Comparison of ENCODE assay signal across 2 cellular contexts in the genomic region with DNA sequence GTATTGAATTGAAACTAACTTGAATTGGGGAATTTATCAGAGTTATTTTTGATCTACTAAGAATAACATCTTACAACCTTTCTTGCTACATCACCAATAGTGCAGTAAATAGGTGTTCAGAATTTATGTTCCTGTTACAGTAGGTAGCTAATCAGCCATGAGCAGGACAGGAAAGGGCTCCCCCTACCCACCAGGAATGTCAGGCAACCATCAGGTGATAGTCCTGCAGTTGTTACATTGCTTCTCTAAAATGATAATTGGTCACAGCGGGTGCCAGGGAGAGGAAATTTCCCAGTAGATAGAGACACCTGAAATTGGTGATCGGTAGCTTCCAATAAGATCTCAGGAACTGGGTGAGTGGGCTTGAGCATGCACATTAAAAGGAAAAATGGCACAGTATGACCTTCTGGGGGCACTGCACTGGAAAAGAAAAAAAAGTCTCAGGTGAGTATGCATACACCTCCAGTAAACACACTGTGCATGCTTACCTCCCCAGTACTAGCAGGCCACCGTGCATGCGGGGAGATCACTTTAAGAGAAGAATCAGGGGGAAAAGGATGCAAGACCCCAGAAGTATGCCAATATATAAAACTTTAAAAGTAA.
A peak's percentile ranks its signal among the peaks of the same experiment; 100 is the strongest.
TF ChIP-seq lines count a peak whose summit lies in the region.

No MANE protein-coding gene starts in this region.

TF ChIP-seq in GM23338, 12 proteins besides CTCF, POLR2A, EP300 and RAD21:
- TF ChIP-seq ZNF462 (CRISPR knock-in tag; IDR thresholded peaks at IDR 0.05) (0 out of 2 replicates have a peak, but pooled peaks have one; percentile 15), EZH2 (IDR thresholded peaks at IDR 0.05; ENCODE audit: low read depth, unreplicated experiment) (no peak)
TF ChIP-seq in GM23338: peak in this region for 1.

TF ChIP-seq in H1, 55 proteins besides CTCF, POLR2A, EP300 and RAD21:
- no peak for TF ChIP-seq RNF2 (IDR thresholded peaks at IDR 0.05; ENCODE audit: borderline replicate concordance, low read depth, low read length, missing control alignments, poor library complexity, severe bottlenecking)
- no peak for TF ChIP-seq HDAC6 (IDR thresholded peaks at IDR 0.05; ENCODE audit: low read depth, low read length)
- peak; percentile 67; the same call in 1 of the 2 replicates for TF ChIP-seq TEAD4 (IDR thresholded peaks at IDR 0.05; ENCODE audit: low read depth, low read length)
